Comparison of ENCODE assay signal across 23 cellular contexts in genomic region chr15:31020542-31020941, GRCh38.
"Had no signal": no experiment of that assay in that cellular context is flagged by ENCODE, and none has a peak within 500 bp of the region (broad histone marks: within the 10 kb centered on the region; RNA-seq: fewer than 3 reads in every experiment).

No MANE protein-coding gene starts in this region.

- H3K9me3 ChIP-seq: pancreas, right atrium auricular region, transverse colon had no signal

- H3K27ac Mint-ChIP-seq: activated naive CD8-positive, alpha-beta T cell; naive thymus-derived CD4-positive, alpha-beta T cell; T-cell had no signal

- H3K27me3 ChIP-seq: brain microvascular endothelial cell, pancreas, right atrium auricular region, transverse colon had no signal

- ATAC-seq: left cardiac atrium; left ventricle myocardium superior; naive thymus-derived CD4-positive, alpha-beta T cell; pancreas; T-cell had no signal

- H3K4me3 Mint-ChIP-seq: activated naive CD8-positive, alpha-beta T cell; naive thymus-derived CD4-positive, alpha-beta T cell; T-cell had no signal

- H3K36me3 ChIP-seq: brain microvascular endothelial cell, pancreas, right atrium auricular region, transverse colon had no signal

- H3K27ac ChIP-seq: brain microvascular endothelial cell, coronary artery, dorsolateral prefrontal cortex, pancreas, right atrium auricular region, transverse colon had no signal

- H3K4me3 ChIP-seq: coronary artery, dorsolateral prefrontal cortex, pancreas, right atrium auricular region, transverse colon had no signal

- H3K27me3 Mint-ChIP-seq: activated naive CD8-positive, alpha-beta T cell had no signal

- H3K9me3 Mint-ChIP-seq: T-cell had no signal

- H3K36me3 Mint-ChIP-seq: activated naive CD8-positive, alpha-beta T cell; naive thymus-derived CD4-positive, alpha-beta T cell; T-cell had no signal

- DNase-seq: activated CD4-positive, alpha-beta T cell treated with anti-CD3 and anti-CD28 coated beads for 4 hours; activated CD4-positive, alpha-beta T cell treated with anti-CD3 and anti-CD28 coated beads, Interleukin-2, amount 50 U/mL, for 4 hours; activated CD8-positive, alpha-beta memory T cell treated with anti-CD3 and anti-CD28 coated beads for 24 hours; activated effector memory CD4-positive, alpha-beta T cell treated with Interleukin-2 at 50 U/mL for 16 hours; activated naive CD4-positive, alpha-beta T cell treated with Interleukin-2 at 50 U/mL for 16 hours; anterior cingulate cortex; brain microvascular endothelial cell; dorsolateral prefrontal cortex; effector memory CD4-positive, alpha-beta T cell; foreskin fibroblast; head of caudate nucleus; hippocampal formation; left cardiac atrium; left ventricle myocardium superior; naive thymus-derived CD4-positive, alpha-beta T cell; pancreas; stimulated activated CD4-positive, alpha-beta T cell treated with anti-CD3 and anti-CD28 coated beads, Interleukin-15, amount 100 ng/mL, for 24 hours; stimulated activated naive CD4-positive, alpha-beta T cell treated with Interleukin-2 at 50 U/mL for 16 hours; T-cell; transverse colon had no signal

- H3K4me1 ChIP-seq: pancreas had no signal
